27 cellular contexts compared by ENCODE assay signal in genomic region chr11:17593466-17594245, GRCh38. TPM values are rescaled to one million over a fixed set of nuclear protein-coding genes. Genes with fewer than 3 reads are reported as not detected.
DNase-seq lines count a peak whose midpoint lies in the region; ATAC-seq and TF ChIP-seq lines count a peak whose summit lies in the region.
"Had no signal": no experiment of that assay in that cellular context is flagged by ENCODE, and none has a peak within 500 bp of the region (broad histone marks: within the 10 kb centered on the region; RNA-seq: fewer than 3 reads in every experiment).

No MANE protein-coding gene starts in this region.

- H3K36me3 ChIP-seq in osteoblast (ENCODE audit: insufficient read depth, low read length) = no peaks in the 10 kb centered on the region
- H3K36me3 ChIP-seq: colonic mucosa, heart right ventricle, tibial nerve had no signal

- H3K27me3 Mint-ChIP-seq in natural killer cell (ENCODE audit: low read depth in 2 of 2) (peaks cover 3 to 5% of the 10 kb centered on the region in 2 donors), WTC11 (ENCODE audit: low read depth) (peaks cover 4% of the 10 kb centered on the region; the same call in 1 of the 2 replicates)
- peaks cover 0 to 7% of the 10 kb centered on the region in 2 donors for H3K27me3 Mint-ChIP-seq in natural killer cell treated with Interleukin-12 subunit alpha and Interleukin-12 subunit beta and Interleukin-15 and Interleukin-18, amount 100 ng/mL, for 72 hours
- H3K27me3 Mint-ChIP-seq: activated naive CD8-positive, alpha-beta T cell treated with anti-CD3 and anti-CD28 coated beads for 36 hours had no signal

- H3K27ac Mint-ChIP-seq in natural killer cell = no peak overlapping the region
- no peak overlapping the region for H3K27ac Mint-ChIP-seq in natural killer cell treated with Interleukin-12 subunit alpha and Interleukin-12 subunit beta and Interleukin-15 and Interleukin-18, amount 100 ng/mL, for 72 hours
- no peak overlapping the region for H3K27ac Mint-ChIP-seq in WTC11
- H3K27ac Mint-ChIP-seq: activated naive CD8-positive, alpha-beta T cell treated with anti-CD3 and anti-CD28 coated beads for 36 hours; effector memory CD8-positive, alpha-beta T cell; stimulated activated naive CD8-positive, alpha-beta T cell treated with anti-CD3 and anti-CD28 coated beads, Interleukin-15, amount 100 ng/mL, for 72 hours; T-helper 17 cell had no signal

- peaks cover 17% of the 10 kb centered on the region for H3K27me3 ChIP-seq in osteoblast (ENCODE audit: insufficient read depth, low read length)
- H3K27me3 ChIP-seq: colonic mucosa, tibial nerve had no signal

- H3K4me2 ChIP-seq in osteoblast (ENCODE audit: insufficient read depth, low read length) = no peak overlapping the region
- H3K4me2 ChIP-seq: SK-N-SH had no signal

- CTCF ChIA-PET in WTC11 (lab: Charles Lee) = interaction anchor here (1.0 to 1.8 kb wide), 3 partner anchors 126 to 158 kb away, joined by 3 to 4 read pairs (median 4); partner anchors contain the start of gene MYOD1

- H3K36me3 Mint-ChIP-seq in natural killer cell (no peaks in the 10 kb centered on the region), WTC11 (peaks cover 11% of the 10 kb centered on the region; the same call in 1 of the 2 replicates)
- no peaks in the 10 kb centered on the region for H3K36me3 Mint-ChIP-seq in natural killer cell treated with Interleukin-12 subunit alpha and Interleukin-12 subunit beta and Interleukin-15 and Interleukin-18, amount 100 ng/mL, for 72 hours
- H3K36me3 Mint-ChIP-seq: activated naive CD8-positive, alpha-beta T cell treated with anti-CD3 and anti-CD28 coated beads for 36 hours had no signal

- H3K4me3 Mint-ChIP-seq in natural killer cell (no peak overlapping the region), WTC11 (no peak overlapping the region)
- H3K4me3 Mint-ChIP-seq in natural killer cell treated with Interleukin-12 subunit alpha and Interleukin-12 subunit beta and Interleukin-15 and Interleukin-18, amount 100 ng/mL, for 72 hours = no peak overlapping the region
- H3K4me3 Mint-ChIP-seq: activated naive CD8-positive, alpha-beta T cell treated with anti-CD3 and anti-CD28 coated beads for 36 hours; effector memory CD8-positive, alpha-beta T cell; stimulated activated naive CD8-positive, alpha-beta T cell treated with anti-CD3 and anti-CD28 coated beads, Interleukin-15, amount 100 ng/mL, for 72 hours; T-helper 17 cell had no signal

- DNase-seq in natural killer cell = peak; percentile 5
- no peak for DNase-seq in natural killer cell treated with Interleukin-12 subunit alpha and Interleukin-12 subunit beta and Interleukin-15 and Interleukin-18, amount 100 ng/mL, for 72 hours (ENCODE audit: low spot score)
- DNase-seq in WTC11 (ENCODE audit: low spot score) = peak; percentile 8
- DNase-seq in osteoblast (ENCODE audit: insufficient read length, low spot score, missing footprints) = peak; percentile 10
- no peak for DNase-seq in NOMO-1 treated with DMSO at 0.1 percent for 48 hours (lab: John Stamatoyannopoulos, UW; ENCODE audit: unreplicated experiment)
- DNase-seq in NCI-H2107 (lab: John Stamatoyannopoulos, UW) = no peak
- DNase-seq: activated CD4-positive, alpha-beta T cell treated with anti-CD3 and anti-CD28 coated beads for 4 hours; activated naive CD8-positive, alpha-beta T cell treated with anti-CD3 and anti-CD28 coated beads for 36 hours; colonic mucosa; DMS79; effector memory CD8-positive, alpha-beta T cell; foreskin fibroblast; heart right ventricle; NCI-H1436; NCI-H2081 treated with DMSO at 0.1 percent for 48 hours; NCI-H774; SK-N-SH; T-helper 17 cell had no signal

- ATAC-seq in natural killer cell (no peak), WTC11 (no peak), HG03135 (IDR thresholded peaks at IDR 0.05; ENCODE audit: unreplicated experiment) (no peak), GM18498 (IDR thresholded peaks at IDR 0.05; ENCODE audit: unreplicated experiment) (no peak)
- no peak for ATAC-seq in natural killer cell treated with Interleukin-12 subunit alpha and Interleukin-12 subunit beta and Interleukin-15 and Interleukin-18, amount 100 ng/mL, for 72 hours
- ATAC-seq: effector memory CD8-positive, alpha-beta T cell; esophagus mucosa; GM12878; heart right ventricle; stimulated activated naive CD8-positive, alpha-beta T cell treated with anti-CD3 and anti-CD28 coated beads, Interleukin-15, amount 100 ng/mL, for 72 hours; T-helper 17 cell had no signal

- no peak overlapping the region for H3K4me3 ChIP-seq in osteoblast (ENCODE audit: insufficient read depth, low read length)
- H3K4me3 ChIP-seq: colonic mucosa, GM12878, heart right ventricle, tibial nerve had no signal

- POLR2A ChIA-PET in WTC11 (lab: Charles Lee) = no interaction called here

- H3K4me1 ChIP-seq in osteoblast (ENCODE audit: insufficient read depth, low read length) = no peaks in the 10 kb centered on the region
- H3K4me1 ChIP-seq: colonic mucosa, heart right ventricle, tibial nerve had no signal

- H3K79me2 ChIP-seq in osteoblast (ENCODE audit: insufficient read depth, low read length) = no peaks in the 10 kb centered on the region

- H3K27ac ChIP-seq in osteoblast (ENCODE audit: low read depth, low read length) = no peak overlapping the region
- H3K27ac ChIP-seq: colonic mucosa, heart right ventricle, tibial nerve had no signal

- TF ChIP-seq CTCF in natural killer cell (IDR thresholded peaks at IDR 0.05) (no peak), WTC11 (IDR thresholded peaks at IDR 0.05) (no peak), osteoblast (IDR thresholded peaks at IDR 0.05; ENCODE audit: extremely low read depth, low read depth, low read length) (no peak)

- H3K9me3 Mint-ChIP-seq in natural killer cell (no peaks in the 10 kb centered on the region), WTC11 (peaks cover 24% of the 10 kb centered on the region)
- H3K9me3 Mint-ChIP-seq in natural killer cell treated with Interleukin-12 subunit alpha and Interleukin-12 subunit beta and Interleukin-15 and Interleukin-18, amount 100 ng/mL, for 72 hours = no peaks in the 10 kb centered on the region
- H3K9me3 Mint-ChIP-seq: activated naive CD8-positive, alpha-beta T cell treated with anti-CD3 and anti-CD28 coated beads for 36 hours; effector memory CD8-positive, alpha-beta T cell; stimulated activated naive CD8-positive, alpha-beta T cell treated with anti-CD3 and anti-CD28 coated beads, Interleukin-15, amount 100 ng/mL, for 72 hours had no signal

- intact Hi-C loops in natural killer cell (cut with micrococcal nuclease) = no loop called here

- H3K4me1 Mint-ChIP-seq in natural killer cell (no peaks in the 10 kb centered on the region), WTC11 (no peaks in the 10 kb centered on the region)
- H3K4me1 Mint-ChIP-seq in natural killer cell treated with Interleukin-12 subunit alpha and Interleukin-12 subunit beta and Interleukin-15 and Interleukin-18, amount 100 ng/mL, for 72 hours (ENCODE audit: low read depth in 2 of 2) = no peaks in the 10 kb centered on the region
- H3K4me1 Mint-ChIP-seq: activated naive CD8-positive, alpha-beta T cell treated with anti-CD3 and anti-CD28 coated beads for 36 hours; stimulated activated naive CD8-positive, alpha-beta T cell treated with anti-CD3 and anti-CD28 coated beads, Interleukin-15, amount 100 ng/mL, for 72 hours; T-helper 17 cell had no signal

- no peaks in the 10 kb centered on the region for H3K9me3 ChIP-seq in osteoblast (ENCODE audit: low read depth, low read length)
- H3K9me3 ChIP-seq: colonic mucosa, heart right ventricle, SK-N-SH had no signal

- H4K20me1 ChIP-seq in osteoblast (ENCODE audit: insufficient read depth, low read length) = peaks cover 3% of the 10 kb centered on the region

- no peak overlapping the region for H2AFZ ChIP-seq in osteoblast (ENCODE audit: low read length)

TF ChIP-seq in WTC11, 78 proteins besides CTCF, POLR2A, EP300 and RAD21:
- no peak for TF ChIP-seq MXD4 (CRISPR knock-in tag; IDR thresholded peaks at IDR 0.05; ENCODE audit: borderline replicate concordance)
- no peak for TF ChIP-seq TEAD4 (CRISPR knock-in tag; IDR thresholded peaks at IDR 0.05)
- no peak for TF ChIP-seq FOXJ3 (CRISPR knock-in tag; IDR thresholded peaks at IDR 0.05; ENCODE audit: borderline replicate concordance)
- no peak for TF ChIP-seq ZNF512 (CRISPR knock-in tag; IDR thresholded peaks at IDR 0.05; ENCODE audit: borderline replicate concordance)
- no peak for TF ChIP-seq ZNF423 (CRISPR knock-in tag; IDR thresholded peaks at IDR 0.05)
- no peak for TF ChIP-seq ATF1 (CRISPR knock-in tag; IDR thresholded peaks at IDR 0.05)
- TF ChIP-seq ETV6 (CRISPR knock-in tag; IDR thresholded peaks at IDR 0.05) = no peak

RNA-seq across cellular contexts. Expression of gene OTOG, which starts 46.6 kb away (rescaled TPM):
- not detected for total RNA-seq in natural killer cell
- not detected for total RNA-seq in natural killer cell treated with Interleukin-12 subunit alpha and Interleukin-12 subunit beta and Interleukin-15 and Interleukin-18, amount 100 ng/mL, for 72 hours
- 1.4 to 3.5 TPM (median 2.1 TPM) in 3 replicates for total RNA-seq in WTC11 (2021)
- total RNA-seq in osteoblast = not detected in 2 replicates
- total RNA-seq: activated CD8-positive, alpha-beta memory T cell treated with anti-CD3 and anti-CD28 coated beads for 36 hours; activated naive CD8-positive, alpha-beta T cell treated with anti-CD3 and anti-CD28 coated beads for 36 hours; aorta; colonic mucosa; esophagus mucosa; GM12878; heart right ventricle; T-helper 17 cell; tibial nerve had no signal

RNA-seq across cellular contexts. Expression of gene USH1C, which starts 49.4 kb away (rescaled TPM):
- total RNA-seq in natural killer cell (not detected), WTC11 (2021) (3.3 to 3.9 TPM (median 3.7 TPM) in 3 replicates), osteoblast (not detected in 2 replicates)
- total RNA-seq in natural killer cell treated with Interleukin-12 subunit alpha and Interleukin-12 subunit beta and Interleukin-15 and Interleukin-18, amount 100 ng/mL, for 72 hours = not detected
- total RNA-seq: activated CD8-positive, alpha-beta memory T cell treated with anti-CD3 and anti-CD28 coated beads for 36 hours; activated naive CD8-positive, alpha-beta T cell treated with anti-CD3 and anti-CD28 coated beads for 36 hours; aorta; GM12878; skeletal muscle tissue; T-helper 17 cell; tibial nerve had no signal

Comparison
In these comparisons a context has a peak if more than half of its experiments do, and no peak if none do; other contexts are left out.
1. DNase-seq: peak in natural killer cell (single experiment), WTC11 (single experiment) and osteoblast (single experiment); none in natural killer cell treated with Interleukin-12 subunit alpha and Interleukin-12 subunit beta and Interleukin-15 and Interleukin-18, amount 100 ng/mL, for 72 hours (single experiment), NOMO-1 treated with DMSO at 0.1 percent for 48 hours (single experiment) and NCI-H2107 (single experiment).